Comparison of ENCODE assay signal across 24 cellular contexts in the genomic region with DNA sequence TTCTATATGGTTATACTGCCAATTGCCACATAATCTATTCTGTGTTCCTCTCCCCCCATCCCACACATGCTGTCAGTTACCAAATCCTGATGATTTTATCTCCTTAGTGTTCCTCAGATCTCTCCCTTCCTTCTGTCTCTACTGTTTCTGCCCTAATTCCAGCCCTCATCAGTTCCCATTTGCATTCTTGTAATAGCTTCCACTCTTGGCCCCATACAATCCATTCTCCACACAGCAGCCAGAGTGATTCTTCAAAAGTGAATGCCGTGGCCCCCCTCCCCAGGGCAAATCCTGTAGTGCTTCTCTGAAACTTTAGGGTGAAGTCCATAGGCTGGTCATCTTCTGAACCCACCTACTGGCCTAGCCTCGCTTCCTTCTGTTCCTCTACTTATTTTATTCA.
DNase-seq lines count a peak whose midpoint lies in the region; ATAC-seq and TF ChIP-seq lines count a peak whose summit lies in the region.
"Had no signal": no experiment of that assay in that cellular context is flagged by ENCODE, and none has a peak within 500 bp of the region (broad histone marks: within the 10 kb centered on the region; RNA-seq: fewer than 3 reads in every experiment).

No MANE protein-coding gene starts in this region.

- H3K14ac ChIP-seq in IMR-90 (replicated peaks; ENCODE audit: low read depth, low read length): no peak overlapping the region

- intact Hi-C loops in heart left ventricle (cut with DNase I) (loop anchor here in 2 of 10 donors (5.0 to 10.0 kb wide), 2 partner anchors 33 to 176 kb away; no protein-coding TSS in a partner anchor), left cardiac atrium (cut with DNase I) (no loop called here), IMR-90 (cut with micrococcal nuclease) (no loop called here)

- POLR2A ChIA-PET in IMR-90 (lab: Charles Lee; ENCODE audit: unreplicated experiment): no interaction called here

- H4K20me1 ChIP-seq in IMR-90 (ENCODE audit: insufficient read depth, low read length): no peaks in the 10 kb centered on the region

- ATAC-seq in heart left ventricle: no peak
- no peak for ATAC-seq in left cardiac atrium
- ATAC-seq in IMR-90 (ENCODE audit: low read depth): peak; percentile 72

- peak overlapping the region; percentile 8 for H2AFZ ChIP-seq in IMR-90 (replicated peaks; ENCODE audit: low read length, poor library complexity)
- H2AFZ ChIP-seq: GM23248 had no signal

- CTCF ChIA-PET in IMR-90 (lab: Yijun Ruan, JAX): no interaction called here

- H3K27ac ChIP-seq in heart left ventricle (peak overlapping the region in 10 of 12 donors; percentile 28 to 74 (median 60)), IMR-90 (ENCODE audit: insufficient read depth, low read length) (no peak overlapping the region), skeletal muscle tissue (ENCODE audit: low read depth, low read length) (peak overlapping the region; percentile 58), caudate nucleus (ENCODE audit: low read depth, low read length) (no peak overlapping the region)
- H3K27ac ChIP-seq: 22Rv1, GM23248, HL-60, KMS-11, RWPE1, SK-N-MC had no signal

- DNase-seq in heart left ventricle (no peak), left cardiac atrium (no peak), IMR-90 (no peak), fibroblast of the aortic adventitia (ENCODE audit: low read depth) (peak; percentile 11), hepatic stellate cell (ENCODE audit: low spot score) (no peak), caudate nucleus (lab: John Stamatoyannopoulos, UW) (no peak), middle frontal gyrus (ENCODE audit: extremely low spot score, low spot score) (no peak)
- DNase-seq: ACHN; BE2C; GM23248; H9; NCI-H1105; NCI-H2029 treated with DMSO at 0.1 percent for 48 hours; NCI-H226; NCI-H510A treated with DMSO at 0.1 percent for 48 hours; NCI-H774; NK-92 treated with Interleukin-12 subunit alpha and Interleukin-12 subunit beta, amount 100 ng/mL, for 24 hours; SHP77 treated with DMSO at 0.1 percent for 48 hours had no signal

- 74 to 88% (median 83%) methylated on average over 2 of the region's 2 CpGs for WGBS in heart left ventricle, 4 donors
- WGBS in IMR-90 (ENCODE audit: extremely low coverage in 2 of 2, insufficient read length in 1 of 2), 2 experiments: 86% methylated on average over 1 of the region's 2 CpGs; no CpG with 5 or more reads in 1 of the 2 experiments

- TF ChIP-seq RAD21 in IMR-90 (IDR thresholded peaks at IDR 0.05; ENCODE audit: low read length): 0 out of 2 replicates have a peak, but pooled peaks have one; percentile 5

- no peak overlapping the region for H2BK120ac ChIP-seq in IMR-90 (ENCODE audit: low read depth, low read length)

- H3K9me3 ChIP-seq in heart left ventricle (no peaks in the 10 kb centered on the region), IMR-90 (ENCODE audit: control insufficient read depth, insufficient read depth, low read length) (no peaks in the 10 kb centered on the region), skeletal muscle tissue (ENCODE audit: control insufficient read depth in 3 of 3, low read length in 3 of 3) (no peaks in the 10 kb centered on the region)
- H3K9me3 ChIP-seq: BE2C had no signal

- 0 out of 4 replicates have a peak overlapping the region, but pooled peaks of 1 of the 2 experiments have one; percentile 33 for H4K8ac ChIP-seq in IMR-90 (ENCODE audit: low read depth in 2 of 2, low read length in 2 of 2)

- H4K91ac ChIP-seq in IMR-90 (ENCODE audit: insufficient read depth, low read depth, low read length): no peak overlapping the region

- H3K18ac ChIP-seq in IMR-90 (ENCODE audit: low read depth, low read length): no peak overlapping the region

- no peak overlapping the region for H3K9ac ChIP-seq in IMR-90 (ENCODE audit: low read depth, low read length)
- no peak overlapping the region for H3K9ac ChIP-seq in skeletal muscle tissue (ENCODE audit: low read depth in 1 of 3, low read length in 3 of 3)
- H3K9ac ChIP-seq: GM23248, KMS-11 had no signal

- TF ChIP-seq CTCF in heart left ventricle (IDR thresholded peaks at IDR 0.05): no peak
- TF ChIP-seq CTCF in IMR-90 (conservative IDR thresholded peaks at IDR 0.05; ENCODE audit: low read depth, low read length): no peak
- TF ChIP-seq CTCF in fibroblast of the aortic adventitia (IDR thresholded peaks at IDR 0.05; ENCODE audit: insufficient read depth, low read length): no peak

- H2AK5ac ChIP-seq in IMR-90 (ENCODE audit: low read depth, low read length): 0 out of 2 replicates have a peak overlapping the region, but pooled peaks have one; percentile 3

- H3K27me3 ChIP-seq in heart left ventricle: no peaks in the 10 kb centered on the region
- H3K27me3 ChIP-seq in IMR-90 (ENCODE audit: control insufficient read depth, insufficient read depth, low read length): no peaks in the 10 kb centered on the region
- no peaks in the 10 kb centered on the region for H3K27me3 ChIP-seq in skeletal muscle tissue (ENCODE audit: control insufficient read depth in 3 of 3, insufficient read depth in 3 of 3, low read length in 3 of 3)
- H3K27me3 ChIP-seq: BE2C had no signal

- dilution Hi-C loops in IMR-90 (cut with HindIII; ENCODE audit: low sequenced_read_pairs, unreplicated experiment): no loop called here

- H3K36me3 ChIP-seq in heart left ventricle (peaks cover 0 to 62% (median 12%) of the 10 kb centered on the region in 9 donors), IMR-90 (ENCODE audit: control insufficient read depth, insufficient read depth, low read length) (no peaks in the 10 kb centered on the region), skeletal muscle tissue (ENCODE audit: control insufficient read depth in 3 of 3, insufficient read depth in 3 of 3, low read length in 3 of 3) (peaks cover 2 to 14% (median 11%) of the 10 kb centered on the region in 3 donors)
- H3K36me3 ChIP-seq: BE2C had no signal

- no TSS peak for BruUV-seq in IMR-90 (replicated peaks; lab: Mats Ljungman, UMichigan)

- H2BK15ac ChIP-seq in IMR-90 (ENCODE audit: low read depth, low read length): no peak overlapping the region

- H2BK5ac ChIP-seq in IMR-90 (ENCODE audit: low read depth, low read length, poor library complexity, severe bottlenecking): no peak overlapping the region

- H3K4me3 ChIP-seq in heart left ventricle (no peak overlapping the region), IMR-90 (ENCODE audit: insufficient read depth, low read depth, low read length) (no peak overlapping the region), fibroblast of the aortic adventitia (ENCODE audit: low read depth, low read length) (no peak overlapping the region), skeletal muscle tissue (ENCODE audit: low read length in 3 of 3) (no peak overlapping the region)
- H3K4me3 ChIP-seq: GM23248, SK-N-MC had no signal

- no peak overlapping the region for H3K23ac ChIP-seq in IMR-90 (ENCODE audit: low read depth, low read length)

- no peaks in the 10 kb centered on the region for H3K79me1 ChIP-seq in IMR-90 (ENCODE audit: low read depth in 1 of 2, low read length in 2 of 2)

- no peak overlapping the region for H3K4me2 ChIP-seq in IMR-90 (ENCODE audit: low read depth, low read length)
- H3K4me2 ChIP-seq: KMS-11 had no signal

- H4K5ac ChIP-seq in IMR-90 (ENCODE audit: low read depth, low read length): no peak overlapping the region

- H2BK20ac ChIP-seq in IMR-90 (ENCODE audit: low read depth, low read length): peak overlapping the region; percentile 65; the same call in 1 of the 2 replicates

- no peak overlapping the region for H2AK9ac ChIP-seq in IMR-90 (replicated peaks; ENCODE audit: low read depth, low read length, poor library complexity)

- peaks cover 2 to 74% (median 13%) of the 10 kb centered on the region in 12 donors for H3K4me1 ChIP-seq in heart left ventricle
- H3K4me1 ChIP-seq in IMR-90 (ENCODE audit: control insufficient read depth, insufficient read depth, low read length): peaks cover 3% of the 10 kb centered on the region
- no peaks in the 10 kb centered on the region for H3K4me1 ChIP-seq in skeletal muscle tissue (ENCODE audit: control insufficient read depth in 3 of 3, insufficient read depth in 3 of 3, low read length in 3 of 3)

- H3K4ac ChIP-seq in IMR-90 (ENCODE audit: low read depth, low read length): peak overlapping the region; percentile 2

- TF ChIP-seq POLR2A in heart left ventricle (IDR thresholded peaks at IDR 0.05) (no peak), IMR-90 (IDR thresholded peaks at IDR 0.05; ENCODE audit: low read depth, low read length) (no peak)

- H3K56ac ChIP-seq in IMR-90 (ENCODE audit: extremely low read depth, insufficient read depth, low read length): no peak overlapping the region

- in situ Hi-C loops in IMR-90 (cut with MboI; ENCODE audit: low sequenced_read_pairs): no loop called here

- 0 out of 2 replicates have a peak, but pooled peaks cover under 1% of the 10 kb centered on the region for H3K9me1 ChIP-seq in IMR-90 (ENCODE audit: insufficient read depth, low read length)

TF ChIP-seq in IMR-90, 13 proteins besides CTCF, POLR2A, EP300 and RAD21 (continues in another document):
- TF ChIP-seq MAZ (IDR thresholded peaks at IDR 0.05; ENCODE audit: borderline replicate concordance, low read depth, low read length) (no peak), MXI1 (IDR thresholded peaks at IDR 0.05; ENCODE audit: borderline replicate concordance, low read depth, low read length) (no peak), MAFK (IDR thresholded peaks at IDR 0.05; ENCODE audit: low read depth, low read length) (no peak), RFX5 (IDR thresholded peaks at IDR 0.05; ENCODE audit: low read depth, low read length) (no peak), CEBPB (IDR thresholded peaks at IDR 0.05; ENCODE audit: low read depth, low read length) (no peak), FOS (IDR thresholded peaks at IDR 0.05; ENCODE audit: low read depth, low read length) (no peak), SMC3 (IDR thresholded peaks at IDR 0.05; ENCODE audit: low read depth, low read length) (no peak), NFE2L2 (IDR thresholded peaks at IDR 0.05; ENCODE audit: low read depth, low read length) (no peak), RCOR1 (IDR thresholded peaks at IDR 0.05; ENCODE audit: insufficient replicate concordance, low read length) (no peak), BHLHE40 (IDR thresholded peaks at IDR 0.05; ENCODE audit: low read depth, low read length) (no peak)
- TF ChIP-seq, protein P1, sequence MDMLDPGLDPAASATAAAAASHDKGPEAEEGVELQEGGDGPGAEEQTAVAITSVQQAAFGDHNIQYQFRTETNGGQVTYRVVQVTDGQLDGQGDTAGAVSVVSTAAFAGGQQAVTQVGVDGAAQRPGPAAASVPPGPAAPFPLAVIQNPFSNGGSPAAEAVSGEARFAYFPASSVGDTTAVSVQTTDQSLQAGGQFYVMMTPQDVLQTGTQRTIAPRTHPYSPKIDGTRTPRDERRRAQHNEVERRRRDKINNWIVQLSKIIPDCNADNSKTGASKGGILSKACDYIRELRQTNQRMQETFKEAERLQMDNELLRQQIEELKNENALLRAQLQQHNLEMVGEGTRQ (IDR thresholded peaks at IDR 0.05; ENCODE audit: low read depth, low read length): no peak

Comparison
In these comparisons a context has a peak if more than half of its experiments do, and no peak if none do; other contexts are left out.
1. H3K27ac ChIP-seq: peak in heart left ventricle (10 of 12) and skeletal muscle tissue (single experiment); none in IMR-90 (single experiment) and caudate nucleus (single experiment).